In genomic region chr1:178066904-178067531, GRCh38 we compare ENCODE assay signal across 11 cellular contexts. TPM values are rescaled to one million over a fixed set of nuclear protein-coding genes. Genes with fewer than 3 reads are reported as not detected.
DNase-seq lines count a peak whose midpoint lies in the region; ATAC-seq, FAIRE-seq and TF ChIP-seq lines count a peak whose summit lies in the region.
"Had no signal": no experiment of that assay in that cellular context is flagged by ENCODE, and none has a peak within 500 bp of the region (broad histone marks: within the 10 kb centered on the region; RNA-seq: fewer than 3 reads in every experiment).

No MANE protein-coding gene starts in this region.

- H3K9ac ChIP-seq in PC-3 (ENCODE audit: low read length), result no peak overlapping the region

- no peak overlapping the region for H3K4me2 ChIP-seq in PC-3 (ENCODE audit: low read length)

- no peaks in the 10 kb centered on the region for H4K20me1 ChIP-seq in PC-3 (ENCODE audit: low read length)

- ATAC-seq in GM19438 (IDR thresholded peaks at IDR 0.05; ENCODE audit: low read depth, unreplicated experiment), result peak; percentile 95
- peak; percentile 97 for ATAC-seq in HG02981 (IDR thresholded peaks at IDR 0.05; ENCODE audit: unreplicated experiment)
- no peak for ATAC-seq in PC-3

- no peak for FAIRE-seq in H54 (lab: Jason Lieb, UNC)
- FAIRE-seq: TTC549 had no signal

- no peaks in the 10 kb centered on the region for H3K9me3 ChIP-seq in PC-3 (ENCODE audit: low read length)

- no TSS peak for BruUV-seq in PC-3 (replicated peaks; lab: Mats Ljungman, UMichigan)

- TF ChIP-seq POLR2A in H54 (IDR thresholded peaks at IDR 0.05; ENCODE audit: low read depth, low read length), result no peak

- no peaks in the 10 kb centered on the region for H3K4me1 ChIP-seq in PC-3 (ENCODE audit: insufficient read depth, low read length)

- H3K9me2 ChIP-seq in PC-3 (replicated peaks; ENCODE audit: low read length), result no peaks in the 10 kb centered on the region

- no peak overlapping the region for H3K27ac ChIP-seq in PC-3 (ENCODE audit: low read length)

- intact Hi-C loops in PC-3 (cut with micrococcal nuclease), result no loop called here

- H3K27me3 ChIP-seq in PC-3 (ENCODE audit: low read length), result no peaks in the 10 kb centered on the region

- no peak overlapping the region for H2AFZ ChIP-seq in PC-3 (ENCODE audit: low read length)

- CTCF ChIA-PET in PC-3 (lab: Charles Lee), result no interaction called here

- POLR2A ChIA-PET in PC-3 (lab: Charles Lee; ENCODE audit: unreplicated experiment), result no interaction called here

- TF ChIP-seq CTCF in PC-3 (conservative IDR thresholded peaks at IDR 0.05; ENCODE audit: low read depth, low read length), result no peak

- DNase-seq in CD1c-positive myeloid dendritic cell (ENCODE audit: extremely low spot score) (peak; percentile 93), NOMO-1 treated with DMSO at 0.1 percent for 48 hours (lab: John Stamatoyannopoulos, UW; ENCODE audit: unreplicated experiment) (peak; percentile 79), PC-3 (no peak), H54 (ENCODE audit: insufficient read length, low spot score) (no peak), AML-193 (lab: John Stamatoyannopoulos, UW) (no peak)
- DNase-seq in effector CD8-positive, alpha-beta T cell (lab: John Stamatoyannopoulos, UW), result no peak
- DNase-seq: NCI-H187 treated with DMSO at 0.1 percent for 48 hours; stimulated activated CD4-positive, alpha-beta T cell treated with anti-CD3 and anti-CD28 coated beads, Interleukin-4, amount 100 ng/mL, for 24 hours had no signal

- H3K36me3 ChIP-seq in PC-3 (ENCODE audit: low read depth, low read length), result no peaks in the 10 kb centered on the region

- H3F3A ChIP-seq in PC-3 (ENCODE audit: low read length, unreplicated experiment), result no peaks in the 10 kb centered on the region

- no peaks in the 10 kb centered on the region for H3K79me2 ChIP-seq in PC-3 (ENCODE audit: low read length)

- no peak overlapping the region for H3K4me3 ChIP-seq in PC-3 (ENCODE audit: low read length)

RNA-seq across cellular contexts. Expression of gene RASAL2, which starts 26.9 kb away (rescaled TPM):
- total RNA-seq in PC-3 (2014; rRNA removed), result 7.9 and 11.3 TPM in 2 replicates

Comparison
In these comparisons a context has a peak if more than half of its experiments do, and no peak if none do; other contexts are left out.
1. DNase-seq: peak in CD1c-positive myeloid dendritic cell (single experiment) and NOMO-1 treated with DMSO at 0.1 percent for 48 hours (single experiment); none in PC-3 (single experiment), H54 (single experiment), AML-193 (0 of 2) and effector CD8-positive, alpha-beta T cell (single experiment).